Comparison of ENCODE assay signal across 16 cellular contexts in the genomic region with DNA sequence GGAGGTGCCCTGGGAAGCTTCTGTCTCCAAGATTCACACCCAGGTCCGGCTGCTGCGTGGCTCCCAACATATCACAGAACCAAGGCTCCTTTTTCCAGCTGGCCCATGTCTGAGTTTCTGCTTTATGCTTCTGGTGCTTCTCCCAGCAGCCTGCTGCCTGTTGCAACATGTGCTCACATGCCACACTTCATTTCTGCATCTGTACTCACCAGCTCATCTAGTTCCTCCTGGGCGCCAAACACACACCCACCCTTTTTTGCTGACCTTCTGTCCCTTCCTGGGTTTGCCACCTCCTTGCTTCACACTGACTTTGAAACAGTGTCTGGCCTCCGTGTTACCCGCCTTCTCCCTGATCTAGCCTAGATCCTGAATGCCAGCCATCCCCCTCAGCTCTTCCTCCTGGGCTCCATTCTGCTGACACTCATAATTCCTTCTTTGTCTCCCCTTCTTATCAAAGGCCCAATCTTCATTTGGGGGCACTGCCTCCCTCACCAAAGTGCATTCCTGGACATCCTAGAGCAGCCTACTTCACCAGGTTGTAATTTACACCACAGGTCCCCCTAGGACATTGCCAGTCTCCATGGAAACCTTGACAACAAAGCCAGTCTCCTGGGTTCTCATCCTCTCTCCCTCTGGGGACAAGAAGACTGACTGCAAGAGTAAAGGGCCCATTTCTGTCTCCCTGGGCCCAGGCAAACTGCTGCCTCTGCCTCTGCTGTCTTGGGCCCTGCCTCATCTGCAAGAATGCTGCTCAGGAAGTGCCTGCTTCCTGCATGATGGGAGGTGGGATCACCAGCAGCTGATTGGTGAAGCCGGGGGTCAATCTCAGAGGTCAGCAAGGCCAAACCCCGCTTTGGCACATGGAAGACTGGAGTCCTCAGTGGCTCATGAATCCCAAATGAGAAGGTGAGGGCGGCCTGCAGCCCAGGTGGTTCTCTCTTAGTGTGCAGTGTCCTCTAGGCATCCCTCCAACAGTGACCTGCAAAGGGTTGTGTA. TPM values are rescaled to one million over a fixed set of nuclear protein-coding genes. Genes with fewer than 3 reads are reported as not detected.
DNase-seq lines count a peak whose midpoint lies in the region; ATAC-seq, FAIRE-seq and TF ChIP-seq lines count a peak whose summit lies in the region.
"Had no signal": no experiment of that assay in that cellular context is flagged by ENCODE, and none has a peak within 500 bp of the region (broad histone marks: within the 10 kb centered on the region; RNA-seq: fewer than 3 reads in every experiment).

No MANE protein-coding gene starts in this region.

- no peaks in the 10 kb centered on the region for H4K20me1 ChIP-seq in HepG2 (ENCODE audit: insufficient read depth, low read length)

- H3K27ac ChIP-seq in right lobe of liver (no peak overlapping the region), HepG2 (ENCODE audit: extremely low read length, insufficient read depth, low read length) (no peak overlapping the region), lower lobe of right lung (no peak overlapping the region)
- H3K27ac ChIP-seq: sigmoid colon, SK-N-MC, thyroid gland had no signal

- POLR2A ChIA-PET in HepG2 (lab: Yijun Ruan, JAX): no interaction called here

- TF ChIP-seq EP300 in HepG2 (IDR thresholded peaks at IDR 0.05; ENCODE audit: low read depth in 2 of 2, low read length in 2 of 2) (no peak), HepG2 (CRISPR knock-in tag; IDR thresholded peaks at IDR 0.05; ENCODE audit: borderline replicate concordance) (no peak)

- H3K27me3 ChIP-seq in right lobe of liver: no peaks in the 10 kb centered on the region
- peaks cover 0 to 15% of the 10 kb centered on the region in 2 experiments; a peak in 2 of 5 replicates for H3K27me3 ChIP-seq in HepG2 (ENCODE audit: control insufficient read depth in 1 of 2, insufficient read depth in 2 of 2, low read length in 2 of 2)
- H3K27me3 ChIP-seq in lower lobe of right lung (ENCODE audit: low read depth): no peaks in the 10 kb centered on the region
- H3K27me3 ChIP-seq: sigmoid colon, thyroid gland had no signal

- no peak for FAIRE-seq in HepG2 (lab: Jason Lieb, UNC)

- H3K4me2 ChIP-seq in HepG2 (ENCODE audit: low read depth, low read length): no peak overlapping the region

- BruUV-seq in HepG2 (replicated peaks; lab: Mats Ljungman, UMichigan): no TSS peak

- no peak for TF ChIP-seq RAD21 in HepG2 (CRISPR knock-in tag; IDR thresholded peaks at IDR 0.05)

- H3K36me3 ChIP-seq in right lobe of liver (no peaks in the 10 kb centered on the region), HepG2 (replicated peaks in 1 of 2; ENCODE audit: control insufficient read depth in 1 of 2, insufficient read depth in 2 of 2, low read length in 2 of 2) (no peaks in the 10 kb centered on the region), lower lobe of right lung (no peaks in the 10 kb centered on the region)
- H3K36me3 ChIP-seq: sigmoid colon, thyroid gland had no signal

- H2AFZ ChIP-seq in HepG2 (ENCODE audit: low read length): no peak overlapping the region

- no peaks in the 10 kb centered on the region for H3K4me1 ChIP-seq in right lobe of liver
- H3K4me1 ChIP-seq in HepG2 (ENCODE audit: insufficient read depth, low read length): no peaks in the 10 kb centered on the region
- no peaks in the 10 kb centered on the region for H3K4me1 ChIP-seq in lower lobe of right lung
- H3K4me1 ChIP-seq: thyroid gland had no signal

- peak; percentile 54 to 68 (median 64) for ATAC-seq in right lobe of liver
- ATAC-seq in HepG2: no peak
- ATAC-seq in lower lobe of right lung: peak; percentile 82 to 90
- no peak for ATAC-seq in GM18502 (IDR thresholded peaks at IDR 0.05; ENCODE audit: poor library complexity, unreplicated experiment)
- ATAC-seq: activated CD4-positive, CD25-positive, alpha-beta regulatory T cell treated with anti-CD3 and anti-CD28 coated beads, Interleukin-2, amount 50 U/mL, for 24 hours had no signal

- intact Hi-C loops in right lobe of liver (cut with DNase I): no loop called here
- intact Hi-C loops in HepG2 (cut with micrococcal nuclease; ENCODE audit: unreplicated experiment): no loop called here
- intact Hi-C loops in lower lobe of right lung (cut with DNase I): no loop called here

- TF ChIP-seq POLR2A in right lobe of liver (IDR thresholded peaks at IDR 0.05) (no peak), HepG2 (IDR thresholded peaks at IDR 0.05; ENCODE audit: insufficient read depth in 1 of 2, low read depth in 2 of 2, low read length in 2 of 2) (no peak)

- CTCF ChIA-PET in HepG2 (lab: Yijun Ruan, JAX; ENCODE audit: low intra/inter-chr PET ratio, low total read pairs): no interaction called here

- H3K9me3 ChIP-seq in right lobe of liver: no peaks in the 10 kb centered on the region
- H3K9me3 ChIP-seq in HepG2 (ENCODE audit: low read length): no peaks in the 10 kb centered on the region
- H3K9me3 ChIP-seq in lower lobe of right lung: no peaks in the 10 kb centered on the region
- H3K9me3 ChIP-seq: thyroid gland had no signal

- TF ChIP-seq CTCF in right lobe of liver (IDR thresholded peaks at IDR 0.05) (no peak), HepG2 (CRISPR knock-in tag; IDR thresholded peaks at IDR 0.05) (no peak), choroid plexus epithelial cell (conservative IDR thresholded peaks at IDR 0.05; ENCODE audit: low read depth, low read length) (no peak), lower lobe of right lung (IDR thresholded peaks at IDR 0.05) (no peak)

- WGBS in right lobe of liver (ENCODE audit: insufficient coverage, low coverage, low lambda C conversion rate, missing lambda C conversion rate): 68% methylated on average over 4 of the region's 8 CpGs
- WGBS in HepG2 (ENCODE audit: low lambda C conversion rate): under 1% methylated on average over 7 of the region's 8 CpGs

- no peaks in the 10 kb centered on the region for H3K79me2 ChIP-seq in HepG2 (ENCODE audit: insufficient read depth, low read length)

- in situ Hi-C loops in HepG2 (cut with HindIII; ENCODE audit: extremely low pct_ligation_motif_present, low pct_unique_long_range_greater_than_20kb): no loop called here

- H3K4me3 ChIP-seq in right lobe of liver: no peak overlapping the region
- H3K4me3 ChIP-seq in HepG2 (replicated peaks in 1 of 3; ENCODE audit: insufficient read depth in 1 of 3, low read depth in 2 of 3, low read length in 3 of 3): no peak overlapping the region
- no peak overlapping the region for H3K4me3 ChIP-seq in choroid plexus epithelial cell (ENCODE audit: low read depth, low read length)
- H3K4me3 ChIP-seq in lower lobe of right lung: no peak overlapping the region
- H3K4me3 ChIP-seq: sigmoid colon, SK-N-MC, thyroid gland had no signal

- H3K9ac ChIP-seq in HepG2 (ENCODE audit: insufficient read depth, low read depth, low read length): no peak overlapping the region

- DNase-seq in right lobe of liver (no peak), HepG2 (ENCODE audit: low spot score) (no peak), choroid plexus epithelial cell (ENCODE audit: low read depth) (peak; percentile 8), lower lobe of right lung (peak; percentile 71), cortex of kidney (lab: John Stamatoyannopoulos, UW) (no peak), NCI-H1436 treated with DMSO at 0.1 percent for 48 hours (lab: John Stamatoyannopoulos, UW) (no peak)
- DNase-seq in activated CD4-positive, CD25-positive, alpha-beta regulatory T cell treated with anti-CD3 and anti-CD28 coated beads, Interleukin-2, amount 50 U/mL, for 72 hours: no peak
- DNase-seq: activated T-cell treated with anti-CD3 and anti-CD28 coated beads, Interleukin-2, amount 50 U/mL, for 48 hours; HFFc6; MM.1S; NCI-H82; sigmoid colon; thyroid gland had no signal

RNA-seq across cellular contexts. Expression of a gene that starts 13.9 kb away (rescaled TPM):
- under 1 TPM; 0.06 to 0.64 (median 0.43) TPM for total RNA-seq in right lobe of liver
- total RNA-seq in HepG2 (2016; rRNA removed; fragmentation: Illumina TruSeq; extraction: Trizol): not detected in 2 replicates
- not detected in 2 replicates for total RNA-seq in HepG2 (2016; cell fraction: cytosol; rRNA removed; fragmentation: Illumina TruSeq; extraction: Trizol; ENCODE audit: low read depth)
- total RNA-seq in HepG2 (2016; cell fraction: insoluble cytoplasmic fraction; rRNA removed; fragmentation: Illumina TruSeq; extraction: Trizol): not detected in 2 replicates
- not detected in 2 replicates for total RNA-seq in HepG2 (2016; cell fraction: membrane; rRNA removed; fragmentation: Illumina TruSeq; extraction: Trizol)
- total RNA-seq in HepG2 (2016; cell fraction: nucleus; rRNA removed; fragmentation: Illumina TruSeq; extraction: Trizol): not detected in 2 replicates
- polyA plus RNA-seq in HepG2 (2011; rRNA removed): not detected in 2 replicates
- not detected in 2 replicates for polyA plus RNA-seq in HepG2 (2011; cell fraction: cytosol; rRNA removed)
- 0.13 TPM in 1 of 2 replicates, not detected in the other for polyA plus RNA-seq in HepG2 (2011; cell fraction: nucleus; rRNA removed)
- polyA plus RNA-seq in HepG2 (2012): not detected in 2 replicates
- not detected in 2 replicates for polyA plus RNA-seq in HepG2 (2016; cell fraction: cytosol; fragmentation: Illumina TruSeq; extraction: Trizol; ENCODE audit: low read depth)
- not detected in 2 replicates for polyA plus RNA-seq in HepG2 (2016; cell fraction: insoluble cytoplasmic fraction; fragmentation: Illumina TruSeq; extraction: Trizol; ENCODE audit: low read depth)
- polyA plus RNA-seq in HepG2 (2016; cell fraction: membrane; fragmentation: Illumina TruSeq; extraction: Trizol; ENCODE audit: low read depth): not detected in 2 replicates
- polyA plus RNA-seq in HepG2 (2016; cell fraction: nucleus; fragmentation: Illumina TruSeq; extraction: Trizol; ENCODE audit: insufficient read depth, low read depth): not detected in 2 replicates
- polyA minus RNA-seq in HepG2 (2011; rRNA and poly(A)+ RNA removed; ENCODE audit: low replicate concordance): 0.87 TPM in 1 of 2 replicates, not detected in the other
- polyA minus RNA-seq in HepG2 (2011; cell fraction: cytosol; rRNA and poly(A)+ RNA removed): not detected in 2 replicates
- not detected in 2 replicates for polyA minus RNA-seq in HepG2 (2011; cell fraction: nucleus; rRNA and poly(A)+ RNA removed)
- total RNA-seq in lower lobe of right lung: 6.0 TPM

RNA-seq across cellular contexts. Expression of a gene that starts 36.8 kb away (rescaled TPM):
- total RNA-seq in right lobe of liver (1 to 10 TPM in 4 of 6 experiments, under 1 TPM in 2; 0.46 to 3.3 (median 1.2) TPM), HepG2 (2016; rRNA removed; fragmentation: Illumina TruSeq; extraction: Trizol) (not detected in 2 replicates), lower lobe of right lung (2.6 TPM)
- total RNA-seq in HepG2 (2016; cell fraction: cytosol; rRNA removed; fragmentation: Illumina TruSeq; extraction: Trizol; ENCODE audit: low read depth): not detected in 2 replicates
- not detected in 2 replicates for total RNA-seq in HepG2 (2016; cell fraction: insoluble cytoplasmic fraction; rRNA removed; fragmentation: Illumina TruSeq; extraction: Trizol)
- total RNA-seq in HepG2 (2016; cell fraction: membrane; rRNA removed; fragmentation: Illumina TruSeq; extraction: Trizol): 0.15 TPM in 1 of 2 replicates, not detected in the other
- total RNA-seq in HepG2 (2016; cell fraction: nucleus; rRNA removed; fragmentation: Illumina TruSeq; extraction: Trizol): not detected in 2 replicates
- not detected in 2 replicates for polyA plus RNA-seq in HepG2 (2011; rRNA removed)
- not detected in 2 replicates for polyA plus RNA-seq in HepG2 (2011; cell fraction: cytosol; rRNA removed)
- not detected in 2 replicates for polyA plus RNA-seq in HepG2 (2011; cell fraction: nucleus; rRNA removed)
- not detected in 2 replicates for polyA plus RNA-seq in HepG2 (2012)
- polyA plus RNA-seq in HepG2 (2016; cell fraction: cytosol; fragmentation: Illumina TruSeq; extraction: Trizol; ENCODE audit: low read depth): not detected in 2 replicates
- polyA plus RNA-seq in HepG2 (2016; cell fraction: insoluble cytoplasmic fraction; fragmentation: Illumina TruSeq; extraction: Trizol; ENCODE audit: low read depth): not detected in 2 replicates
- not detected in 2 replicates for polyA plus RNA-seq in HepG2 (2016; cell fraction: membrane; fragmentation: Illumina TruSeq; extraction: Trizol; ENCODE audit: low read depth)
- polyA plus RNA-seq in HepG2 (2016; cell fraction: nucleus; fragmentation: Illumina TruSeq; extraction: Trizol; ENCODE audit: insufficient read depth, low read depth): not detected in 2 replicates
- 0.07 TPM in 1 of 2 replicates, not detected in the other for polyA minus RNA-seq in HepG2 (2011; rRNA and poly(A)+ RNA removed; ENCODE audit: low replicate concordance)
- not detected in 2 replicates for polyA minus RNA-seq in HepG2 (2011; cell fraction: cytosol; rRNA and poly(A)+ RNA removed)
- polyA minus RNA-seq in HepG2 (2011; cell fraction: nucleus; rRNA and poly(A)+ RNA removed): not detected in 2 replicates

RNA-seq across cellular contexts. Expression of a gene that starts 53.0 kb away (rescaled TPM):
- 1 to 10 TPM in 4 of 6 experiments, under 1 TPM in 2; 0.48 to 2.3 (median 1.1) TPM for total RNA-seq in right lobe of liver
- total RNA-seq in HepG2 (2016; rRNA removed; fragmentation: Illumina TruSeq; extraction: Trizol): 0.21 TPM in 1 of 2 replicates, not detected in the other
- total RNA-seq in HepG2 (2016; cell fraction: cytosol; rRNA removed; fragmentation: Illumina TruSeq; extraction: Trizol; ENCODE audit: low read depth): not detected in 2 replicates
- 0.09 and 0.22 TPM in 2 replicates for total RNA-seq in HepG2 (2016; cell fraction: insoluble cytoplasmic fraction; rRNA removed; fragmentation: Illumina TruSeq; extraction: Trizol)
- not detected in 2 replicates for total RNA-seq in HepG2 (2016; cell fraction: membrane; rRNA removed; fragmentation: Illumina TruSeq; extraction: Trizol)
- not detected in 2 replicates for total RNA-seq in HepG2 (2016; cell fraction: nucleus; rRNA removed; fragmentation: Illumina TruSeq; extraction: Trizol)
- not detected in 2 replicates for polyA plus RNA-seq in HepG2 (2011; rRNA removed)
- polyA plus RNA-seq in HepG2 (2011; cell fraction: cytosol; rRNA removed): not detected in 2 replicates
- polyA plus RNA-seq in HepG2 (2011; cell fraction: nucleus; rRNA removed): not detected in 2 replicates
- polyA plus RNA-seq in HepG2 (2012): not detected in 2 replicates
- not detected in 2 replicates for polyA plus RNA-seq in HepG2 (2016; cell fraction: cytosol; fragmentation: Illumina TruSeq; extraction: Trizol; ENCODE audit: low read depth)
- not detected in 2 replicates for polyA plus RNA-seq in HepG2 (2016; cell fraction: insoluble cytoplasmic fraction; fragmentation: Illumina TruSeq; extraction: Trizol; ENCODE audit: low read depth)
- polyA plus RNA-seq in HepG2 (2016; cell fraction: membrane; fragmentation: Illumina TruSeq; extraction: Trizol; ENCODE audit: low read depth): not detected in 2 replicates
- polyA plus RNA-seq in HepG2 (2016; cell fraction: nucleus; fragmentation: Illumina TruSeq; extraction: Trizol; ENCODE audit: insufficient read depth, low read depth): not detected in 2 replicates
- polyA minus RNA-seq in HepG2 (2011; rRNA and poly(A)+ RNA removed; ENCODE audit: low replicate concordance): not detected in 2 replicates
- polyA minus RNA-seq in HepG2 (2011; cell fraction: cytosol; rRNA and poly(A)+ RNA removed): 0.40 TPM in 1 of 2 replicates, not detected in the other
- 0.75 TPM in 1 of 2 replicates, not detected in the other for polyA minus RNA-seq in HepG2 (2011; cell fraction: nucleus; rRNA and poly(A)+ RNA removed)
- total RNA-seq in lower lobe of right lung: 3.9 TPM

Comparison
In these comparisons a context has a peak if more than half of its experiments do, and no peak if none do; other contexts are left out.
1. ATAC-seq: peak in right lobe of liver (4 of 4) and lower lobe of right lung (2 of 2); none in HepG2 (single experiment) and GM18502 (single experiment).
2. DNase-seq: peak in choroid plexus epithelial cell (single experiment) and lower lobe of right lung (single experiment); none in right lobe of liver (0 of 3), HepG2 (single experiment), cortex of kidney (single experiment), NCI-H1436 treated with DMSO at 0.1 percent for 48 hours (single experiment) and activated CD4-positive, CD25-positive, alpha-beta regulatory T cell treated with anti-CD3 and anti-CD28 coated beads, Interleukin-2, amount 50 U/mL, for 72 hours (single experiment).